In genomic region chr12:46267618-46268348, GRCh38 we compare ENCODE assay signal across 8 cellular contexts. TPM values are rescaled to one million over a fixed set of nuclear protein-coding genes. Genes with fewer than 3 reads are reported as not detected.
A peak's percentile ranks its signal among the peaks of the same experiment; 100 is the strongest.
DNase-seq lines count a peak whose midpoint lies in the region; ATAC-seq and TF ChIP-seq lines count a peak whose summit lies in the region.

No MANE protein-coding gene starts in this region.

- H4K91ac ChIP-seq in IMR-90 (ENCODE audit: insufficient read depth, low read depth, low read length), result peak overlapping the region; percentile 99

- peak overlapping the region; percentile 88 to 99 (median 96) for H3K4me2 ChIP-seq in BLaER1 treated with 17β-estradiol and CSF1 and Interleukin-3, amounts not matched to agents 10 nM and 100 nM
- H3K4me2 ChIP-seq in IMR-90 (ENCODE audit: low read depth, low read length), result peak overlapping the region; percentile 81

- H3K27ac ChIP-seq in BLaER1 treated with 17β-estradiol and CSF1 and Interleukin-3, amounts not matched to agents 10 nM and 100 nM, result peak overlapping the region; percentile 7 to 99 (median 96); a peak in 21 of 22 replicates
- H3K27ac ChIP-seq in IMR-90 (ENCODE audit: insufficient read depth, low read length) (peak overlapping the region; percentile 91), substantia nigra (ENCODE audit: low read depth, low read length, poor library complexity, severe bottlenecking) (peak overlapping the region; percentile 55)

- POLR2A ChIA-PET in IMR-90 (lab: Charles Lee; ENCODE audit: unreplicated experiment), result no interaction called here

- peaks cover 0 to 29% (median 0%) of the 10 kb centered on the region in 11 experiments; a peak in 5 of 22 replicates for H3K27me3 ChIP-seq in BLaER1 treated with 17β-estradiol and CSF1 and Interleukin-3, amounts not matched to agents 10 nM and 100 nM
- no peaks in the 10 kb centered on the region for H3K27me3 ChIP-seq in IMR-90 (ENCODE audit: control insufficient read depth, insufficient read depth, low read length)
- H3K27me3 ChIP-seq in mucosa of stomach (ENCODE audit: control insufficient read depth, insufficient read depth, low read length), result peaks cover 20% of the 10 kb centered on the region

- in situ Hi-C loops in IMR-90 (cut with MboI; ENCODE audit: low sequenced_read_pairs), result loop anchor here (5.0 kb wide), 1 partner anchor 50 kb away; no protein-coding TSS in a partner anchor

- H3K56ac ChIP-seq in IMR-90 (ENCODE audit: extremely low read depth, insufficient read depth, low read length), result peak overlapping the region; percentile 96

- peak overlapping the region; percentile 93 for H2AFZ ChIP-seq in IMR-90 (replicated peaks; ENCODE audit: low read length, poor library complexity)

- peaks cover 0 to 8% (median 0%) of the 10 kb centered on the region in 11 experiments; a peak in 4 of 22 replicates for H3K9me3 ChIP-seq in BLaER1 treated with 17β-estradiol and CSF1 and Interleukin-3, amounts not matched to agents 10 nM and 100 nM (replicated peaks in 1 of 11)
- H3K9me3 ChIP-seq in IMR-90 (ENCODE audit: control insufficient read depth, insufficient read depth, low read length) (no peaks in the 10 kb centered on the region), mucosa of stomach (ENCODE audit: control insufficient read depth, low read length) (no peaks in the 10 kb centered on the region)

- TF ChIP-seq POLR2A in IMR-90 (IDR thresholded peaks at IDR 0.05; ENCODE audit: low read depth, low read length), result peak; percentile 34; the same call in 1 of the 2 replicates

- intact Hi-C loops in IMR-90 (cut with micrococcal nuclease), result loop anchor here (2.0 to 10.0 kb wide), 7 partner anchors 59 to 667 kb away; partner anchors contain the start of gene SCAF11

- H4K20me1 ChIP-seq in BLaER1 treated with 17β-estradiol and CSF1 and Interleukin-3, amounts not matched to agents 10 nM and 100 nM, result peaks cover 0 to 54% (median 40%) of the 10 kb centered on the region in 11 experiments; a peak in 19 of 22 replicates
- peaks cover 38% of the 10 kb centered on the region for H4K20me1 ChIP-seq in IMR-90 (ENCODE audit: insufficient read depth, low read length)

- peaks cover 0 to 30% (median 12%) of the 10 kb centered on the region in 11 experiments; a peak in 8 of 22 replicates for H3K36me3 ChIP-seq in BLaER1 treated with 17β-estradiol and CSF1 and Interleukin-3, amounts not matched to agents 10 nM and 100 nM
- H3K36me3 ChIP-seq in IMR-90 (ENCODE audit: control insufficient read depth, insufficient read depth, low read length) (no peaks in the 10 kb centered on the region), mucosa of stomach (ENCODE audit: control insufficient read depth, insufficient read depth, low read length) (no peaks in the 10 kb centered on the region)

- peak overlapping the region; percentile 68 for H4K5ac ChIP-seq in IMR-90 (ENCODE audit: low read depth, low read length)

- peaks cover 14% of the 10 kb centered on the region for H3K36me3 Mint-ChIP-seq in effector memory CD8-positive, alpha-beta T cell (ENCODE audit: insufficient read depth)

- no peak for TF ChIP-seq RAD21 in IMR-90 (IDR thresholded peaks at IDR 0.05; ENCODE audit: low read length)

- peak overlapping the region; percentile 22 for H2BK5ac ChIP-seq in IMR-90 (ENCODE audit: low read depth, low read length, poor library complexity, severe bottlenecking)

- peak overlapping the region; percentile 94 for H2AK5ac ChIP-seq in IMR-90 (ENCODE audit: low read depth, low read length)

- dilution Hi-C loops in IMR-90 (cut with HindIII; ENCODE audit: low sequenced_read_pairs, unreplicated experiment), result no loop called here

- H3K4me3 Mint-ChIP-seq in effector memory CD8-positive, alpha-beta T cell, result no peak overlapping the region

- peak overlapping the region; percentile 91 for H2BK120ac ChIP-seq in IMR-90 (ENCODE audit: low read depth, low read length)

- ATAC-seq in IMR-90 (ENCODE audit: low read depth) (peak; percentile 5), GM21723 (IDR thresholded peaks at IDR 0.05; ENCODE audit: unreplicated experiment) (no peak), GM21381 (IDR thresholded peaks at IDR 0.05; ENCODE audit: unreplicated experiment) (no peak)
- no peak for ATAC-seq in effector memory CD8-positive, alpha-beta T cell (replicated peaks)

- no peaks in the 10 kb centered on the region for H3K9me3 Mint-ChIP-seq in effector memory CD8-positive, alpha-beta T cell

- H3K18ac ChIP-seq in IMR-90 (ENCODE audit: low read depth, low read length), result peak overlapping the region; percentile 71

- H2BK20ac ChIP-seq in IMR-90 (ENCODE audit: low read depth, low read length), result no peak overlapping the region; the same call in 1 of the 2 replicates

- peak overlapping the region; percentile 98 for H2AK9ac ChIP-seq in IMR-90 (replicated peaks; ENCODE audit: low read depth, low read length, poor library complexity)

- H3K4me3 ChIP-seq in BLaER1 treated with 17β-estradiol and CSF1 and Interleukin-3, amounts not matched to agents 10 nM and 100 nM, result peak overlapping the region; percentile 64 to 94 (median 82)
- peak overlapping the region; percentile 96 for H3K4me3 ChIP-seq in IMR-90 (ENCODE audit: insufficient read depth, low read depth, low read length)
- peak overlapping the region; percentile 70 for H3K4me3 ChIP-seq in mucosa of stomach (ENCODE audit: low read length)

- H3K79me1 ChIP-seq in IMR-90 (ENCODE audit: low read depth in 1 of 2, low read length in 2 of 2), result peaks cover 8 to 43% of the 10 kb centered on the region in 2 experiments; a peak in 3 of 4 replicates

- H3K4me1 ChIP-seq in BLaER1 treated with 17β-estradiol and CSF1 and Interleukin-3, amounts not matched to agents 10 nM and 100 nM, result peaks cover 23 to 48% (median 41%) of the 10 kb centered on the region in 10 experiments
- H3K4me1 ChIP-seq in IMR-90 (ENCODE audit: control insufficient read depth, insufficient read depth, low read length), result peaks cover 20% of the 10 kb centered on the region
- H3K4me1 ChIP-seq in mucosa of stomach (ENCODE audit: control insufficient read depth, insufficient read depth, low read length), result peaks cover 9% of the 10 kb centered on the region

- BruUV-seq in IMR-90 (replicated peaks; lab: Mats Ljungman, UMichigan), result no TSS peak

- H3K27ac Mint-ChIP-seq in effector memory CD8-positive, alpha-beta T cell, result no peak overlapping the region

- H4K8ac ChIP-seq in IMR-90 (ENCODE audit: low read depth in 2 of 2, low read length in 2 of 2), result peak overlapping the region; percentile 93 to 99

- no peak for TF ChIP-seq CTCF in IMR-90 (conservative IDR thresholded peaks at IDR 0.05; ENCODE audit: low read depth, low read length)

- H3K14ac ChIP-seq in IMR-90 (replicated peaks; ENCODE audit: low read depth, low read length), result peak overlapping the region; percentile 94

- CTCF ChIA-PET in IMR-90 (lab: Yijun Ruan, JAX), result no interaction called here

- H3K9me1 ChIP-seq in IMR-90 (ENCODE audit: insufficient read depth, low read length), result peaks cover 14% of the 10 kb centered on the region

- H3K9ac ChIP-seq in BLaER1 treated with 17β-estradiol and CSF1 and Interleukin-3, amounts not matched to agents 10 nM and 100 nM, result peak overlapping the region; percentile 76 to 99 (median 95)
- H3K9ac ChIP-seq in IMR-90 (ENCODE audit: low read depth, low read length) (peak overlapping the region; percentile 98), mucosa of stomach (ENCODE audit: low read length) (peak overlapping the region; percentile 75)

- H3K4me1 Mint-ChIP-seq in effector memory CD8-positive, alpha-beta T cell (ENCODE audit: low read depth in 2 of 2), result peaks cover 25 to 27% of the 10 kb centered on the region in 2 donors

- peak overlapping the region; percentile 85 for H3K23ac ChIP-seq in IMR-90 (ENCODE audit: low read depth, low read length)

- peak overlapping the region; percentile 99; the same call in 2 of the 3 replicates for H2BK15ac ChIP-seq in IMR-90 (ENCODE audit: low read depth, low read length)

- 1% methylated on average over 14 of the region's 51 CpGs; no CpG with 5 or more reads in 1 of the 2 experiments for WGBS in IMR-90 (ENCODE audit: extremely low coverage in 2 of 2, insufficient read length in 1 of 2), 2 experiments

- peak overlapping the region; percentile 96 for H3K4ac ChIP-seq in IMR-90 (ENCODE audit: low read depth, low read length)

- DNase-seq in IMR-90, result peak; percentile 24
- peak; percentile 20 for DNase-seq in activated CD4-positive, alpha-beta T cell treated with anti-CD3 and anti-CD28 coated beads for 1 hour
- DNase-seq in effector memory CD8-positive, alpha-beta T cell, result peak; percentile 20 to 38 (median 22)
- peak in 12 of 49 donors; percentile 8 to 38 (median 20) for DNase-seq in substantia nigra (lab: John Stamatoyannopoulos, UW)

- H3K27me3 Mint-ChIP-seq in effector memory CD8-positive, alpha-beta T cell, result no peaks in the 10 kb centered on the region

TF ChIP-seq in IMR-90, 13 proteins besides CTCF, POLR2A, EP300 and RAD21:
- no peak for TF ChIP-seq FOS (IDR thresholded peaks at IDR 0.05; ENCODE audit: low read depth, low read length)
- no peak for TF ChIP-seq SMC3 (IDR thresholded peaks at IDR 0.05; ENCODE audit: low read depth, low read length)
- TF ChIP-seq NFE2L2 (IDR thresholded peaks at IDR 0.05; ENCODE audit: low read depth, low read length), result no peak
- TF ChIP-seq USF2 (IDR thresholded peaks at IDR 0.05; ENCODE audit: low read depth, low read length), result no peak
- no peak for TF ChIP-seq CEBPB (IDR thresholded peaks at IDR 0.05; ENCODE audit: low read depth, low read length)
- TF ChIP-seq MAFK (IDR thresholded peaks at IDR 0.05; ENCODE audit: low read depth, low read length), result no peak
- TF ChIP-seq BHLHE40 (IDR thresholded peaks at IDR 0.05; ENCODE audit: low read depth, low read length), result no peak
- no peak for TF ChIP-seq MXI1 (IDR thresholded peaks at IDR 0.05; ENCODE audit: borderline replicate concordance, low read depth, low read length)
- no peak for TF ChIP-seq CHD1 (IDR thresholded peaks at IDR 0.05; ENCODE audit: low read depth, low read length)
- no peak for TF ChIP-seq RFX5 (IDR thresholded peaks at IDR 0.05; ENCODE audit: low read depth, low read length)
- TF ChIP-seq RCOR1 (IDR thresholded peaks at IDR 0.05; ENCODE audit: insufficient replicate concordance, low read length), result no peak
TF ChIP-seq in IMR-90: peak in this region for 0.

RNA-seq across cellular contexts. Expression of gene SLC38A1, which starts 1.1 kb away (rescaled TPM):
- 61.5 and 71.9 TPM in 2 replicates for total RNA-seq in IMR-90 (2012; rRNA removed)
- 20.9 and 22.8 TPM in 2 replicates for polyA plus RNA-seq in IMR-90 (2012; rRNA removed)
- polyA plus RNA-seq in IMR-90 (2012; cell fraction: cytosol; rRNA removed), result 4.7 and 6.3 TPM in 2 replicates
- 11.9 and 24.4 TPM in 2 replicates for polyA plus RNA-seq in IMR-90 (2012; cell fraction: nucleus; rRNA removed; ENCODE audit: low replicate concordance)
